ENCODE assay signal across 15 cellular contexts in the genomic region with DNA sequence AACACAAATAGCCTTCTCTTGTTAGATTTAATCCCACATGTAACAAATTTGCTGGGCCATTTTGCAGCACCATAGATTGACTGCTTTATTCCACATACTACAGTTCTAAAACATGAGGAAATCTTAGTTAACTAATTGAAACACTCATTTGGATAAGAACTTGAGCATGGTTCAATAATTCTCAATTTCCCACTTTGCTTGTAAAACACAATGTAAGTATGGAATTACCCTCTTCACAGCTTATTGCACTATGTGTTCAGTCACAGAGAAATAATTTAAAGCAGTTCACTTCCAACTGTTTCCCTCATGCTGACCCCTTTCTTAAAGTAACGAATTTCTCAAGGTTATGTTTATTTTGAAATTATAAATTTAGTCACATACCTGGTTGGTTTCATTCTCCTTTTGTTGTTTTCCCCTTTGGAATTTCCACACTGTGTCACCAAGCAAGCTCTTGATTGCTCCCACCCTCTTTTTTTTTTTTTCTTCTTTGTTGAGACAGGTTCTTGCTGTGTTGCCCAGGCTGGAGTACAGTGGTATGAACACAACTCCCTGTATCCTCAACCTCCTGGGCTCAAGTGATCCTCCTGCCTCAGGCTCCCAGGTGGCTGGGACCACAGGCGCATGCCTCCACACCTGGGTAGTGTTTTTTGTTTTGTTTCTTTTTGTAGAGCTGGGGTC.
DNase-seq lines count a peak whose midpoint lies in the region; ATAC-seq and TF ChIP-seq lines count a peak whose summit lies in the region.
"Had no signal": no experiment of that assay in that cellular context is flagged by ENCODE, and none has a peak within 500 bp of the region (broad histone marks: within the 10 kb centered on the region; RNA-seq: fewer than 3 reads in every experiment).

No MANE protein-coding gene starts in this region.

- DNase-seq in NCI-H1417 (lab: John Stamatoyannopoulos, UW) (peak in 2 of 3 experiments; percentile 21 to 50), NCI-H1417 treated with DMSO at 0.1 percent for 48 hours (lab: John Stamatoyannopoulos, UW) (no peak), DMS79 (lab: John Stamatoyannopoulos, UW) (peak; percentile 68), NCI-H446 (lab: John Stamatoyannopoulos, UW) (peak; percentile 2 to 10), epithelial cell of esophagus (ENCODE audit: low read depth) (peak; percentile 36), C1 segment of cervical spinal cord (lab: John Stamatoyannopoulos, UW) (no peak)
- DNase-seq: NCI-H1105, NCI-H2029, NCI-H345, NCI-H524 treated with DMSO at 0.1 percent for 48 hours, NCI-H82, SHP77, T-cell had no signal

- H3K4me3 ChIP-seq in epithelial cell of esophagus (ENCODE audit: low read length), result no peak overlapping the region

- no peak for TF ChIP-seq CTCF in epithelial cell of esophagus (IDR thresholded peaks at IDR 0.05; ENCODE audit: insufficient read depth, low read depth, low read length, missing control alignments)

- ATAC-seq in GM21528 (IDR thresholded peaks at IDR 0.05; ENCODE audit: low FRiP score, unreplicated experiment), result no peak
- ATAC-seq in GM18511 (IDR thresholded peaks at IDR 0.05; ENCODE audit: unreplicated experiment), result no peak
- ATAC-seq: T-cell had no signal

Comparison
In these comparisons a context has a peak if more than half of its experiments do, and no peak if none do; other contexts are left out.
1. DNase-seq: peak in NCI-H1417 (2 of 3), DMS79 (single experiment), NCI-H446 (2 of 2) and epithelial cell of esophagus (single experiment); none in NCI-H1417 treated with DMSO at 0.1 percent for 48 hours (single experiment) and C1 segment of cervical spinal cord (0 of 14).